In genomic region chr9:100058699-100059579, GRCh38 we compare ENCODE assay signal across 11 cellular contexts. TPM values are rescaled to one million over a fixed set of nuclear protein-coding genes. Genes with fewer than 3 reads are reported as not detected.
DNase-seq lines count a peak whose midpoint lies in the region; ATAC-seq lines count a peak whose summit lies in the region.
"Had no signal": no experiment of that assay in that cellular context is flagged by ENCODE, and none has a peak within 500 bp of the region (broad histone marks: within the 10 kb centered on the region; RNA-seq: fewer than 3 reads in every experiment).

No MANE protein-coding gene starts in this region.

- H3K27me3 ChIP-seq in BLaER1 treated with 17β-estradiol and CSF1 and Interleukin-3, amounts not matched to agents 10 nM and 100 nM, result no peaks in the 10 kb centered on the region
- H3K27me3 ChIP-seq: esophagus muscularis mucosa, pancreas had no signal

- no peak overlapping the region for H3K9ac ChIP-seq in BLaER1 treated with 17β-estradiol and CSF1 and Interleukin-3, amounts not matched to agents 10 nM and 100 nM

- H3K36me3 ChIP-seq in BLaER1 treated with 17β-estradiol and CSF1 and Interleukin-3, amounts not matched to agents 10 nM and 100 nM, result peaks cover 34 to 70% (median 50%) of the 10 kb centered on the region in 11 experiments

- peaks cover 11 to 29% (median 18%) of the 10 kb centered on the region in 10 experiments; a peak in 19 of 20 replicates for H3K4me1 ChIP-seq in BLaER1 treated with 17β-estradiol and CSF1 and Interleukin-3, amounts not matched to agents 10 nM and 100 nM

- H3K27ac ChIP-seq in BLaER1 treated with 17β-estradiol and CSF1 and Interleukin-3, amounts not matched to agents 10 nM and 100 nM, result no peak overlapping the region
- H3K27ac ChIP-seq: esophagus muscularis mucosa, pancreas had no signal

- ATAC-seq in GM19023 (IDR thresholded peaks at IDR 0.05; ENCODE audit: unreplicated experiment) (peak; percentile 77), HG02588 (IDR thresholded peaks at IDR 0.05; ENCODE audit: unreplicated experiment) (peak; percentile 82), HG03439 (IDR thresholded peaks at IDR 0.05; ENCODE audit: unreplicated experiment) (peak; percentile 79), esophagus mucosa (no peak)
- ATAC-seq: pancreas had no signal

- no peak overlapping the region for H3K4me3 ChIP-seq in BLaER1 treated with 17β-estradiol and CSF1 and Interleukin-3, amounts not matched to agents 10 nM and 100 nM
- H3K4me3 ChIP-seq: esophagus muscularis mucosa, pancreas had no signal

- H3K9me3 ChIP-seq in BLaER1 treated with 17β-estradiol and CSF1 and Interleukin-3, amounts not matched to agents 10 nM and 100 nM (replicated peaks in 1 of 11), result no peaks in the 10 kb centered on the region
- H3K9me3 ChIP-seq: esophagus muscularis mucosa, pancreas had no signal

- peak overlapping the region in 7 of 11 experiments; percentile 8 to 33 (median 25); a peak in 8 of 22 replicates for H3K4me2 ChIP-seq in BLaER1 treated with 17β-estradiol and CSF1 and Interleukin-3, amounts not matched to agents 10 nM and 100 nM

- DNase-seq in NCI-H526 treated with DMSO at 0.1 percent for 48 hours (lab: John Stamatoyannopoulos, UW), result no peak
- no peak for DNase-seq in activated effector memory CD4-positive, alpha-beta T cell treated with anti-CD3 and anti-CD28 coated beads, Interleukin-2, amount 50 U/mL, for 16 hours
- no peak for DNase-seq in hepatic stellate cell (ENCODE audit: low spot score)
- DNase-seq: pancreas, SW 1271 had no signal

- H4K20me1 ChIP-seq in BLaER1 treated with 17β-estradiol and CSF1 and Interleukin-3, amounts not matched to agents 10 nM and 100 nM, result peaks cover 0 to 98% (median 31%) of the 10 kb centered on the region in 11 experiments; a peak in 14 of 22 replicates

RNA-seq across cellular contexts. Expression of gene ERP44, which starts 39.9 kb away (rescaled TPM):
- total RNA-seq in esophagus mucosa, result 14.2 TPM

RNA-seq across cellular contexts. Expression of gene INVS, which starts 40.1 kb away (rescaled TPM):
- total RNA-seq in esophagus mucosa, result 8.6 TPM
